Comparison of ENCODE assay signal across 22 cellular contexts in genomic region chr1:36836196-36836883, GRCh38.
DNase-seq lines count a peak whose midpoint lies in the region; ATAC-seq, FAIRE-seq and TF ChIP-seq lines count a peak whose summit lies in the region.
"Had no signal": no experiment of that assay in that cellular context is flagged by ENCODE, and none has a peak within 500 bp of the region (broad histone marks: within the 10 kb centered on the region; RNA-seq: fewer than 3 reads in every experiment).

No MANE protein-coding gene starts in this region.

- H3K27me3 ChIP-seq in HepG2 (ENCODE audit: control insufficient read depth in 1 of 2, insufficient read depth in 2 of 2, low read length in 2 of 2): peaks cover 2 to 26% of the 10 kb centered on the region in 2 experiments; a peak in 3 of 5 replicates

- H3K27me3 Mint-ChIP-seq in glutamatergic neuron (ENCODE audit: unreplicated experiment): peaks cover 7% of the 10 kb centered on the region

- FAIRE-seq in HepG2 (lab: Jason Lieb, UNC): no peak
- FAIRE-seq: GM12878 had no signal

- WGBS in HepG2 (ENCODE audit: low lambda C conversion rate): 0% methylated on average over 2 of the region's 11 CpGs

- CTCF ChIA-PET in HepG2 (lab: Yijun Ruan, JAX; ENCODE audit: low intra/inter-chr PET ratio, low total read pairs): no interaction called here

- no peak for TF ChIP-seq POLR2A in HepG2 (IDR thresholded peaks at IDR 0.05; ENCODE audit: insufficient read depth in 1 of 2, low read depth in 2 of 2, low read length in 2 of 2)

- H3K36me3 ChIP-seq in HepG2 (replicated peaks in 1 of 2; ENCODE audit: control insufficient read depth in 1 of 2, insufficient read depth in 2 of 2, low read length in 2 of 2): no peaks in the 10 kb centered on the region
- H3K36me3 ChIP-seq: left lung, sigmoid colon had no signal

- POLR2A ChIA-PET in HepG2 (lab: Yijun Ruan, JAX): no interaction called here

- DNase-seq in DMS153 (lab: John Stamatoyannopoulos, UW) (peak; percentile 97), NCI-H1105 treated with DMSO at 0.1 percent for 48 hours (lab: John Stamatoyannopoulos, UW) (peak; percentile 90), NCI-H69 (lab: John Stamatoyannopoulos, UW) (peak; percentile 94), HepG2 (ENCODE audit: low spot score) (no peak), glutamatergic neuron (no peak), cerebellum (ENCODE audit: low spot score) (no peak)
- DNase-seq: activated CD4-positive, alpha-beta T cell treated with anti-CD3 and anti-CD28 coated beads for 36 hours; activated CD8-positive, alpha-beta memory T cell treated with anti-CD3 and anti-CD28 coated beads for 24 hours; activated naive CD4-positive, alpha-beta T cell treated with anti-CD3 and anti-CD28 coated beads, Interleukin-2, amount 50 U/mL, for 16 hours; activated T-cell treated with anti-CD3 and anti-CD28 coated beads, Interleukin-2, amount 50 U/mL, for 4 hours; CD4-positive, CD25-positive, alpha-beta regulatory T cell; DND-41; naive thymus-derived CD4-positive, alpha-beta T cell; NCI-H187; sigmoid colon; T-helper 1 cell had no signal

- H3K4me1 Mint-ChIP-seq in glutamatergic neuron (ENCODE audit: low read depth, unreplicated experiment): peaks cover 5% of the 10 kb centered on the region
- H3K4me1 Mint-ChIP-seq: activated CD4-positive, alpha-beta T cell treated with anti-CD3 and anti-CD28 coated beads for 36 hours; CD4-positive, CD25-positive, alpha-beta regulatory T cell had no signal

- TF ChIP-seq CTCF in HepG2 (CRISPR knock-in tag; IDR thresholded peaks at IDR 0.05) (no peak), glutamatergic neuron (IDR thresholded peaks at IDR 0.05; ENCODE audit: partially characterized antibody, unreplicated experiment) (no peak)

- peaks cover 3% of the 10 kb centered on the region for H3K9me3 Mint-ChIP-seq in glutamatergic neuron (ENCODE audit: unreplicated experiment)
- H3K9me3 Mint-ChIP-seq: activated T-cell treated with anti-CD3 and anti-CD28 coated beads, Interleukin-2, amount 50 U/mL, for 4 hours; CD4-positive, CD25-positive, alpha-beta regulatory T cell; IgD-negative memory B cell; naive thymus-derived CD4-positive, alpha-beta T cell had no signal

- H3K27ac Mint-ChIP-seq in glutamatergic neuron (ENCODE audit: unreplicated experiment): no peak overlapping the region
- H3K27ac Mint-ChIP-seq: activated CD4-positive, alpha-beta T cell treated with anti-CD3 and anti-CD28 coated beads for 36 hours; CD4-positive, CD25-positive, alpha-beta regulatory T cell; IgD-negative memory B cell had no signal

- no peak overlapping the region for H3K4me3 Mint-ChIP-seq in glutamatergic neuron (ENCODE audit: unreplicated experiment)
- H3K4me3 Mint-ChIP-seq: activated CD4-positive, alpha-beta T cell treated with anti-CD3 and anti-CD28 coated beads for 36 hours; activated T-cell treated with anti-CD3 and anti-CD28 coated beads, Interleukin-2, amount 50 U/mL, for 4 hours; CD4-positive, CD25-positive, alpha-beta regulatory T cell; naive thymus-derived CD4-positive, alpha-beta T cell had no signal

- H3K36me3 Mint-ChIP-seq in glutamatergic neuron (ENCODE audit: unreplicated experiment): peaks cover 5% of the 10 kb centered on the region
- H3K36me3 Mint-ChIP-seq: CD4-positive, CD25-positive, alpha-beta regulatory T cell; naive thymus-derived CD4-positive, alpha-beta T cell had no signal

- no peak for TF ChIP-seq RAD21 in HepG2 (CRISPR knock-in tag; IDR thresholded peaks at IDR 0.05)

- no peaks in the 10 kb centered on the region for H3K9me3 ChIP-seq in HepG2 (ENCODE audit: low read length)
- H3K9me3 ChIP-seq: left lung, sigmoid colon had no signal

- no peak overlapping the region for H3K27ac ChIP-seq in HepG2 (ENCODE audit: extremely low read length, insufficient read depth, low read length)
- H3K27ac ChIP-seq: left lung, parathyroid adenoma, sigmoid colon had no signal

- no peaks in the 10 kb centered on the region for H4K20me1 ChIP-seq in HepG2 (ENCODE audit: insufficient read depth, low read length)

- H3K4me2 ChIP-seq in HepG2 (ENCODE audit: low read depth, low read length): no peak overlapping the region

- intact Hi-C loops in HepG2 (cut with micrococcal nuclease; ENCODE audit: unreplicated experiment): no loop called here

- no peak for TF ChIP-seq EP300 in HepG2 (IDR thresholded peaks at IDR 0.05; ENCODE audit: low read depth in 2 of 2, low read length in 2 of 2)
- no peak for TF ChIP-seq EP300 in HepG2 (CRISPR knock-in tag; IDR thresholded peaks at IDR 0.05; ENCODE audit: borderline replicate concordance)

- H3K4me1 ChIP-seq in HepG2 (ENCODE audit: insufficient read depth, low read length): no peaks in the 10 kb centered on the region
- H3K4me1 ChIP-seq: left lung, parathyroid adenoma, sigmoid colon had no signal

- in situ Hi-C loops in HepG2 (cut with HindIII; ENCODE audit: extremely low pct_ligation_motif_present, low pct_unique_long_range_greater_than_20kb): no loop called here

- no TSS peak for BruUV-seq in HepG2 (replicated peaks; lab: Mats Ljungman, UMichigan)

- no peaks in the 10 kb centered on the region for H3K79me2 ChIP-seq in HepG2 (ENCODE audit: insufficient read depth, low read length)
- H3K79me2 ChIP-seq: parathyroid adenoma had no signal

- no peak overlapping the region for H3K9ac ChIP-seq in HepG2 (ENCODE audit: insufficient read depth, low read depth, low read length)
- H3K9ac ChIP-seq: parathyroid adenoma had no signal

- no peak for ATAC-seq in HepG2
- ATAC-seq in GM21737 (IDR thresholded peaks at IDR 0.05; ENCODE audit: unreplicated experiment): no peak
- ATAC-seq: activated CD4-positive, alpha-beta T cell treated with anti-CD3 and anti-CD28 coated beads for 36 hours; activated T-cell treated with anti-CD3 and anti-CD28 coated beads, Interleukin-2, amount 50 U/mL, for 4 hours; GM12878; HCT116; left lung; naive thymus-derived CD4-positive, alpha-beta T cell had no signal

- no peak overlapping the region for H2AFZ ChIP-seq in HepG2 (ENCODE audit: low read length)
- H2AFZ ChIP-seq: parathyroid adenoma had no signal

- no peak overlapping the region for H3K4me3 ChIP-seq in HepG2 (replicated peaks in 1 of 3; ENCODE audit: insufficient read depth in 1 of 3, low read depth in 2 of 3, low read length in 3 of 3)
- H3K4me3 ChIP-seq: GM12878, left lung, sigmoid colon had no signal

TF ChIP-seq in HepG2, 621 proteins besides CTCF, POLR2A, EP300 and RAD21:
- TF ChIP-seq YEATS4 (CRISPR knock-in tag; IDR thresholded peaks at IDR 0.05; ENCODE audit: borderline replicate concordance) (no peak), MNT (IDR thresholded peaks at IDR 0.05) (peak; percentile 92)
TF ChIP-seq in HepG2: peak in this region for 1.

Comparison
In these comparisons a context has a peak if more than half of its experiments do, and no peak if none do; other contexts are left out.
1. DNase-seq: peak in DMS153 (single experiment), NCI-H1105 treated with DMSO at 0.1 percent for 48 hours (single experiment) and NCI-H69 (single experiment); none in HepG2 (single experiment), glutamatergic neuron (single experiment) and cerebellum (single experiment).